ENCODE assay signal across 9 cellular contexts in the genomic region with DNA sequence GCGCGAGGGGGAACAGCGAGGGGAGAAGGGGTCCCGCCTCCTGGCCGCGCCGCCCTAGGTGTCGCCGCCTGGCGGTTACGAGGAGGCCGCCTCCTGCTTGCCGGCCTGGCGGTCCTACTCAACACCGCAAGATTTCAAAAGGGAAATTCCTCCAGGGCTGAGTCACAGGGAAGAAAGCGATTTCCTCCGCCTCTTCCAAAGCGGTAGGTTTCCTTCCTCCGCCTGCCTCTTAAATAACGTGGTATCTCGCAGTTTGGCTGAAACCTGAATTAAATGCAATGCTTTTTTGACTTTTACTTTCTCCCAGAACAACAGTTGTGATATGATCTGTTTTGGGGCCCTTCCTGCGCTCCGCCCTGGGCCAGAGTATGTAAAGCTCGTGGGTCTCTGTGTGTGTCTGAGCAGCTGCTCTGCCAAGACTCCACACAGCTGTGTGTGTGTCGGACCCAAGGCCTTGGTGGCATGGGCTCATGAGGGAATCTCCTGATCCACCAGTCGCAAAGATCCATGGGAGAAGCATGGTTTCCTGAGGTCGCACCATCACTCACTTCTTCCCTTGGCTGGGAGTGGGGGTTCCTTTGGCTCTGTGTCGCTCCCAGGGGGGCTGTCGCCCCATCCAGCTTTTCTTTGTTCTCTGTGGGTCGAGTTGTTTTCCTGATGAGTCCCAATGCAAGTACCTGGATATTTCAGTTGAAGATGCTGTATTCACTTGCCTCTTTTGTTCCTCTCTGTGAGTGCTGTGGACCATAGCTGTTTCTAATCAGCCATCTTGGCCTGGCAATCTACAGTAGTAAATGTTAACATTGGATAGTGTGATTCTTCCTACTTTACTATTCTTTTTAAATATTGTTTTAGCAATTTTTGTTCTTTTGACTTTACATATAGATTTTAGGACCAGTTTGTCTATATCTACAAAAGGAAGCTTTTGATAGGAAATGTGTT. TPM values are rescaled to one million over a fixed set of nuclear protein-coding genes. Genes with fewer than 3 reads are reported as not detected.
A peak's percentile ranks its signal among the peaks of the same experiment; 100 is the strongest.
DNase-seq lines count a peak whose midpoint lies in the region; ATAC-seq and TF ChIP-seq lines count a peak whose summit lies in the region.
"Had no signal": no experiment of that assay in that cellular context is flagged by ENCODE, and none has a peak within 500 bp of the region (broad histone marks: within the 10 kb centered on the region; RNA-seq: fewer than 3 reads in every experiment).

No MANE protein-coding gene starts in this region.

- H2AFZ ChIP-seq in osteoblast (ENCODE audit: low read length) = peak overlapping the region; percentile 98

- H3K79me2 ChIP-seq in osteoblast (ENCODE audit: insufficient read depth, low read length) = no peaks in the 10 kb centered on the region

- H3K9ac ChIP-seq in BLaER1 treated with 17β-estradiol and CSF1 and Interleukin-3, amounts not matched to agents 10 nM and 100 nM = no peak overlapping the region

- TF ChIP-seq CTCF in RWPE2 (IDR thresholded peaks at IDR 0.05; ENCODE audit: poor library complexity, severe bottlenecking) (peak; percentile 71), osteoblast (IDR thresholded peaks at IDR 0.05; ENCODE audit: extremely low read depth, low read depth, low read length) (peak; percentile 55)

- H3K27ac ChIP-seq in BLaER1 treated with 17β-estradiol and CSF1 and Interleukin-3, amounts not matched to agents 10 nM and 100 nM = no peak overlapping the region; a peak in 2 of 22 replicates
- peak overlapping the region; percentile 33 for H3K27ac ChIP-seq in RWPE2 (ENCODE audit: poor library complexity, severe bottlenecking)
- H3K27ac ChIP-seq in osteoblast (ENCODE audit: low read depth, low read length) = peak overlapping the region; percentile 22
- H3K27ac ChIP-seq: HL-60 had no signal

- peaks cover 5 to 24% (median 16%) of the 10 kb centered on the region in 11 experiments; a peak in 19 of 22 replicates for H3K9me3 ChIP-seq in BLaER1 treated with 17β-estradiol and CSF1 and Interleukin-3, amounts not matched to agents 10 nM and 100 nM (replicated peaks in 1 of 11)
- H3K9me3 ChIP-seq in RWPE2 (ENCODE audit: severe bottlenecking) (no peaks in the 10 kb centered on the region), osteoblast (ENCODE audit: low read depth, low read length) (no peaks in the 10 kb centered on the region)

- no peaks in the 10 kb centered on the region for H3K36me3 ChIP-seq in BLaER1 treated with 17β-estradiol and CSF1 and Interleukin-3, amounts not matched to agents 10 nM and 100 nM
- no peaks in the 10 kb centered on the region for H3K36me3 ChIP-seq in RWPE2 (ENCODE audit: low read depth)
- no peaks in the 10 kb centered on the region for H3K36me3 ChIP-seq in osteoblast (ENCODE audit: insufficient read depth, low read length)

- no peak overlapping the region for H3K4me3 ChIP-seq in BLaER1 treated with 17β-estradiol and CSF1 and Interleukin-3, amounts not matched to agents 10 nM and 100 nM
- H3K4me3 ChIP-seq in RWPE2 (ENCODE audit: severe bottlenecking) (peak overlapping the region; percentile 4), osteoblast (ENCODE audit: insufficient read depth, low read length) (peak overlapping the region; percentile 68)

- peak overlapping the region in 9 of 11 experiments; percentile 15 to 54 (median 29); a peak in 10 of 22 replicates for H3K4me2 ChIP-seq in BLaER1 treated with 17β-estradiol and CSF1 and Interleukin-3, amounts not matched to agents 10 nM and 100 nM
- peak overlapping the region; percentile 90 for H3K4me2 ChIP-seq in osteoblast (ENCODE audit: insufficient read depth, low read length)

- DNase-seq in H4 (ENCODE audit: low spot score) (peak; percentile 91), RWPE2 (ENCODE audit: low spot score) (peak; percentile 65), glomerular visceral epithelial cell (ENCODE audit: extremely low spot score) (peak; percentile 89), osteoblast (ENCODE audit: insufficient read length, low spot score, missing footprints) (peak; percentile 94), superior temporal gyrus (ENCODE audit: extremely low spot score) (peak; percentile 68)
- DNase-seq in activated naive CD4-positive, alpha-beta T cell treated with anti-CD3 and anti-CD28 coated beads, Interleukin-2, amount 50 U/mL, for 16 hours = peak; percentile 69

- H3K27me3 ChIP-seq in BLaER1 treated with 17β-estradiol and CSF1 and Interleukin-3, amounts not matched to agents 10 nM and 100 nM = peaks cover 0 to 11% (median 0%) of the 10 kb centered on the region in 11 experiments; a peak in 7 of 22 replicates
- H3K27me3 ChIP-seq in RWPE2 (ENCODE audit: insufficient read depth, poor library complexity, severe bottlenecking) = no peaks in the 10 kb centered on the region
- H3K27me3 ChIP-seq in osteoblast (ENCODE audit: insufficient read depth, low read length) = peaks cover 8% of the 10 kb centered on the region

- peaks cover 0 to 6% (median 0%) of the 10 kb centered on the region in 10 experiments; a peak in 6 of 20 replicates for H3K4me1 ChIP-seq in BLaER1 treated with 17β-estradiol and CSF1 and Interleukin-3, amounts not matched to agents 10 nM and 100 nM
- H3K4me1 ChIP-seq in RWPE2 (ENCODE audit: insufficient read depth, poor library complexity, severe bottlenecking) = peaks cover 5% of the 10 kb centered on the region
- peaks cover 5% of the 10 kb centered on the region for H3K4me1 ChIP-seq in osteoblast (ENCODE audit: insufficient read depth, low read length)

- no peaks in the 10 kb centered on the region for H4K20me1 ChIP-seq in BLaER1 treated with 17β-estradiol and CSF1 and Interleukin-3, amounts not matched to agents 10 nM and 100 nM
- no peaks in the 10 kb centered on the region for H4K20me1 ChIP-seq in osteoblast (ENCODE audit: insufficient read depth, low read length)

- peak; percentile 100 for ATAC-seq in RWPE2 (ENCODE audit: low read depth)
- ATAC-seq in HG03521 (IDR thresholded peaks at IDR 0.05; ENCODE audit: unreplicated experiment) = no peak

RNA-seq across cellular contexts. Expression of a gene that starts 31.6 kb away (rescaled TPM):
- total RNA-seq in H4 (2014; rRNA removed; shearing (Covaris generic)) = 0.23 and 0.43 TPM in 2 replicates
- 0.59 and 1.1 TPM in 2 replicates for total RNA-seq in osteoblast

Comparison
In these comparisons a context has a peak if more than half of its experiments do, and no peak if none do; other contexts are left out.
1. H3K27ac ChIP-seq: peak in RWPE2 (single experiment) and osteoblast (single experiment); none in BLaER1 treated with 17β-estradiol and CSF1 and Interleukin-3, amounts not matched to agents 10 nM and 100 nM (0 of 11).
2. H3K4me3 ChIP-seq: peak in RWPE2 (single experiment) and osteoblast (single experiment); none in BLaER1 treated with 17β-estradiol and CSF1 and Interleukin-3, amounts not matched to agents 10 nM and 100 nM (0 of 10).
3. Peak in every context shown above with its lines, with median percentiles within 50 percentile points of each other: DNase-seq.